ENCODE assay signal across 8 cellular contexts in genomic region chr2:131104487-131105155, GRCh38. TPM values are rescaled to one million over a fixed set of nuclear protein-coding genes. Genes with fewer than 3 reads are reported as not detected.
A peak's percentile ranks its signal among the peaks of the same experiment; 100 is the strongest.
DNase-seq lines count a peak whose midpoint lies in the region; ATAC-seq and TF ChIP-seq lines count a peak whose summit lies in the region.

No MANE protein-coding gene starts in this region.

- no peaks in the 10 kb centered on the region for H3K36me3 ChIP-seq in effector memory CD4-positive, alpha-beta T cell (ENCODE audit: control insufficient read depth, insufficient read depth, low read length)

- no peaks in the 10 kb centered on the region for H3K9me3 ChIP-seq in effector memory CD4-positive, alpha-beta T cell (ENCODE audit: control insufficient read depth, low read length)

- TF ChIP-seq CTCF in C4-2B (conservative IDR thresholded peaks at IDR 0.05) (no peak), mesothelial cell of epicardium (IDR thresholded peaks at IDR 0.05; ENCODE audit: unreplicated experiment) (no peak)

- peaks cover 26% of the 10 kb centered on the region for H3K4me1 Mint-ChIP-seq in mesothelial cell of epicardium

- H3K9me3 Mint-ChIP-seq in mesothelial cell of epicardium, result no peaks in the 10 kb centered on the region

- H3K27ac Mint-ChIP-seq in mesothelial cell of epicardium, result peak overlapping the region; percentile 84

- peak overlapping the region; percentile 81 for H3K4me3 Mint-ChIP-seq in mesothelial cell of epicardium

- H3K27ac ChIP-seq in C4-2B, result peak overlapping the region; percentile 87
- peak overlapping the region; percentile 96 for H3K27ac ChIP-seq in effector memory CD4-positive, alpha-beta T cell (ENCODE audit: insufficient read depth, low read length, poor library complexity, severe bottlenecking)

- peak overlapping the region; percentile 83 for H3K4me3 ChIP-seq in effector memory CD4-positive, alpha-beta T cell (ENCODE audit: insufficient read depth, low read depth, low read length, poor library complexity, severe bottlenecking)

- peak; percentile 72 for ATAC-seq in HG03196 (IDR thresholded peaks at IDR 0.05; ENCODE audit: unreplicated experiment)

- H3K27me3 ChIP-seq in effector memory CD4-positive, alpha-beta T cell (replicated peaks; ENCODE audit: control insufficient read depth, insufficient read depth, low read length, poor library complexity, severe bottlenecking), result no peaks in the 10 kb centered on the region

- no peaks in the 10 kb centered on the region for H3K36me3 Mint-ChIP-seq in mesothelial cell of epicardium

- H3K4me1 ChIP-seq in effector memory CD4-positive, alpha-beta T cell (ENCODE audit: control insufficient read depth, insufficient read depth, low read length, poor library complexity, severe bottlenecking), result peaks cover 23% of the 10 kb centered on the region

- no peaks in the 10 kb centered on the region for H3K27me3 Mint-ChIP-seq in mesothelial cell of epicardium (ENCODE audit: low read depth)

- peak; percentile 69 for DNase-seq in GM19238 (ENCODE audit: insufficient read length, low spot score)
- peak; percentile 79 for DNase-seq in NCI-H510A (lab: John Stamatoyannopoulos, UW)
- DNase-seq in activated CD4-positive, alpha-beta T cell treated with anti-CD3 and anti-CD28 coated beads, Interleukin-2, amount 50 U/mL, for 48 hours, result peak; percentile 29 to 47
- DNase-seq in effector memory CD4-positive, alpha-beta T cell, result peak; percentile 43 to 55 (median 53)
- no peak for DNase-seq in mesothelial cell of epicardium (ENCODE audit: low spot score in 2 of 2, unreplicated experiment in 2 of 2)
- DNase-seq in stimulated activated naive CD4-positive, alpha-beta T cell (lab: John Stamatoyannopoulos, UW), result peak; percentile 43 to 74 (median 56)

RNA-seq across cellular contexts. Expression of gene PLEKHB2, which starts 0.5 kb away (rescaled TPM):
- 30.9 to 34.6 TPM (median 33.0 TPM) in 3 replicates for total RNA-seq in mesothelial cell of epicardium

RNA-seq across cellular contexts. Expression of gene FAM168B, which starts 11.4 kb away (rescaled TPM):
- total RNA-seq in mesothelial cell of epicardium, result 114 to 119 TPM (median 116 TPM) in 3 replicates

Comparison
In these comparisons a context has a peak if more than half of its experiments do, and no peak if none do; other contexts are left out.
1. DNase-seq: peak in GM19238 (single experiment), NCI-H510A (single experiment), activated CD4-positive, alpha-beta T cell treated with anti-CD3 and anti-CD28 coated beads, Interleukin-2, amount 50 U/mL, for 48 hours (2 of 2), effector memory CD4-positive, alpha-beta T cell (3 of 3) and stimulated activated naive CD4-positive, alpha-beta T cell (6 of 6); none in mesothelial cell of epicardium (0 of 2).